Comparison of ENCODE assay signal across 11 cellular contexts in genomic region chr19:35558400-35559280, GRCh38. TPM values are rescaled to one million over a fixed set of nuclear protein-coding genes. Genes with fewer than 3 reads are reported as not detected.
DNase-seq lines count a peak whose midpoint lies in the region; ATAC-seq, FAIRE-seq and TF ChIP-seq lines count a peak whose summit lies in the region.
"Had no signal": no experiment of that assay in that cellular context is flagged by ENCODE, and none has a peak within 500 bp of the region (broad histone marks: within the 10 kb centered on the region; RNA-seq: fewer than 3 reads in every experiment).

No MANE protein-coding gene starts in this region.

- TF ChIP-seq CTCF in heart left ventricle (IDR thresholded peaks at IDR 0.05) = no peak
- no peak for TF ChIP-seq CTCF in ascending aorta (IDR thresholded peaks at IDR 0.05)
- TF ChIP-seq CTCF in kidney epithelial cell (IDR thresholded peaks at IDR 0.05; ENCODE audit: insufficient read depth, low read length, poor library complexity, severe bottlenecking) = no peak
- no peak for TF ChIP-seq CTCF in thoracic aorta (IDR thresholded peaks at IDR 0.05)

- H3K27me3 Mint-ChIP-seq in CD8-positive, alpha-beta memory T cell = peaks cover 32 to 53% of the 10 kb centered on the region in 2 donors

- H3K4me1 ChIP-seq in heart left ventricle (peaks cover 0 to 14% (median 4%) of the 10 kb centered on the region in 12 donors), ascending aorta (peaks cover 0 to 6% of the 10 kb centered on the region in 2 donors), thoracic aorta (ENCODE audit: control insufficient read depth in 1 of 2, low read depth in 2 of 2) (peaks cover 0 to 5% of the 10 kb centered on the region in 2 donors)
- peaks cover 8% of the 10 kb centered on the region for H3K4me1 ChIP-seq in CD8-positive, alpha-beta memory T cell (ENCODE audit: insufficient read depth, low read length)

- no peak for TF ChIP-seq POLR2A in heart left ventricle (IDR thresholded peaks at IDR 0.05)
- TF ChIP-seq POLR2A in H54 (IDR thresholded peaks at IDR 0.05; ENCODE audit: low read depth, low read length) = no peak

- H3K27ac ChIP-seq in heart left ventricle (no peak overlapping the region), ascending aorta (no peak overlapping the region), thoracic aorta (no peak overlapping the region)
- H3K27ac ChIP-seq in CD8-positive, alpha-beta memory T cell (ENCODE audit: low read depth, low read length) = no peak overlapping the region
- H3K27ac ChIP-seq: HL-60 had no signal

- H3K36me3 ChIP-seq in heart left ventricle = no peaks in the 10 kb centered on the region
- H3K36me3 ChIP-seq in ascending aorta = no peaks in the 10 kb centered on the region
- H3K36me3 ChIP-seq in kidney epithelial cell (ENCODE audit: control insufficient read depth, insufficient read depth, low read length) = no peaks in the 10 kb centered on the region
- H3K36me3 ChIP-seq in thoracic aorta = no peaks in the 10 kb centered on the region
- H3K36me3 ChIP-seq in CD8-positive, alpha-beta memory T cell (ENCODE audit: insufficient read depth, low read length) = no peaks in the 10 kb centered on the region

- 31 to 59% (median 40%) methylated on average over 21 to 53 of the region's 53 CpGs for WGBS in heart left ventricle, 4 donors

- H3K36me3 Mint-ChIP-seq in CD8-positive, alpha-beta memory T cell = peaks cover 0 to 3% (median 0%) of the 10 kb centered on the region in 3 donors

- POLR2A ChIA-PET in CD8-positive, alpha-beta memory T cell (lab: Charles Lee) = no interaction called here

- intact Hi-C loops in heart left ventricle (cut with DNase I) = no loop called here
- intact Hi-C loops in Right ventricle myocardium inferior (cut with DNase I) = no loop called here
- intact Hi-C loops in ascending aorta (cut with DNase I) = no loop called here

- H3K27ac Mint-ChIP-seq in CD8-positive, alpha-beta memory T cell = no peak overlapping the region

- CTCF ChIA-PET in CD8-positive, alpha-beta memory T cell (lab: Charles Lee) = interaction anchor here (1.4 kb wide), 1 partner anchor 10 kb away, joined by 6 read pairs; no protein-coding TSS in a partner anchor

- peak overlapping the region in 2 of 7 donors; percentile 13 to 38 for H3K4me3 Mint-ChIP-seq in CD8-positive, alpha-beta memory T cell

- peaks cover 7 to 15% (median 9%) of the 10 kb centered on the region in 3 donors for H3K4me1 Mint-ChIP-seq in CD8-positive, alpha-beta memory T cell

- DNase-seq in heart left ventricle (no peak), Right ventricle myocardium inferior (ENCODE audit: missing footprints) (no peak), ascending aorta (ENCODE audit: low spot score in 2 of 2) (no peak), kidney epithelial cell (ENCODE audit: low read depth) (no peak), thoracic aorta (ENCODE audit: low spot score) (no peak), SIG-M5 treated with dmso at 0.1 percent for 504 hours (lab: John Stamatoyannopoulos, UW; ENCODE audit: unreplicated experiment) (no peak), H54 (ENCODE audit: insufficient read length, low spot score) (no peak)
- DNase-seq in CD8-positive, alpha-beta memory T cell = no peak
- DNase-seq: AML-193, NCI-H2081 treated with DMSO at 0.1 percent for 48 hours had no signal

- H3K4me3 ChIP-seq in heart left ventricle = peak overlapping the region in 10 of 12 donors; percentile 3 to 44 (median 36)
- peak overlapping the region; percentile 41 to 42 for H3K4me3 ChIP-seq in ascending aorta
- H3K4me3 ChIP-seq in kidney epithelial cell (ENCODE audit: low read depth, low read length) = peak overlapping the region; percentile 39
- peak overlapping the region; percentile 51 for H3K4me3 ChIP-seq in thoracic aorta
- H3K4me3 ChIP-seq in CD8-positive, alpha-beta memory T cell (ENCODE audit: low read length) = no peak overlapping the region

- H3K27me3 ChIP-seq in heart left ventricle (peaks cover 11 to 59% (median 23%) of the 10 kb centered on the region in 9 donors), ascending aorta (peaks cover 9% of the 10 kb centered on the region), kidney epithelial cell (ENCODE audit: control insufficient read depth, insufficient read depth, low read length) (peaks cover 34% of the 10 kb centered on the region), thoracic aorta (replicated peaks; ENCODE audit: insufficient read depth) (no peaks in the 10 kb centered on the region)
- H3K27me3 ChIP-seq in CD8-positive, alpha-beta memory T cell (ENCODE audit: insufficient read depth, low read length, poor library complexity, severe bottlenecking) = peaks cover 11% of the 10 kb centered on the region

- no peak for FAIRE-seq in H54 (lab: Jason Lieb, UNC)

- no peaks in the 10 kb centered on the region for H3K9me3 ChIP-seq in heart left ventricle
- no peaks in the 10 kb centered on the region for H3K9me3 ChIP-seq in ascending aorta
- no peaks in the 10 kb centered on the region for H3K9me3 ChIP-seq in thoracic aorta
- no peaks in the 10 kb centered on the region for H3K9me3 ChIP-seq in CD8-positive, alpha-beta memory T cell (ENCODE audit: low read length)

- no peaks in the 10 kb centered on the region for H3K9me3 Mint-ChIP-seq in CD8-positive, alpha-beta memory T cell

- ATAC-seq in heart left ventricle (no peak), Right ventricle myocardium inferior (no peak), thoracic aorta (ENCODE audit: insufficient number of reproducible peaks, low FRiP score, low read depth) (no peak)

RNA-seq across cellular contexts. Expression of gene ATP4A, which starts 4.8 kb away (rescaled TPM):
- not detected for total RNA-seq in heart left ventricle
- not detected for polyA plus RNA-seq in heart left ventricle
- total RNA-seq in Right ventricle myocardium inferior = not detected
- not detected for total RNA-seq in ascending aorta
- not detected in 2 replicates for total RNA-seq in kidney epithelial cell
- total RNA-seq in thoracic aorta = under 1 TPM in 1 of 2 donors, not detected in 1; 0.35 TPM
- total RNA-seq in CD8-positive, alpha-beta memory T cell = not detected
- polyA plus RNA-seq in CD8-positive, alpha-beta memory T cell = not detected

RNA-seq across cellular contexts. Expression of gene TMEM147, which starts 13.2 kb away (rescaled TPM):
- total RNA-seq in heart left ventricle = 100 to 1,000 TPM in 3 of 9 donors, 10 to 100 TPM in 6; 68.9 to 121 (median 81.6) TPM
- polyA plus RNA-seq in heart left ventricle = 100 to 1,000 TPM; 103 to 191 TPM
- 84.6 TPM for total RNA-seq in Right ventricle myocardium inferior
- total RNA-seq in ascending aorta = 99.7 TPM
- total RNA-seq in kidney epithelial cell = 160 and 166 TPM in 2 replicates
- 10 to 100 TPM; 49.7 to 75.8 TPM for total RNA-seq in thoracic aorta
- total RNA-seq in CD8-positive, alpha-beta memory T cell = 10 to 100 TPM; 82.6 to 91.4 TPM
- polyA plus RNA-seq in CD8-positive, alpha-beta memory T cell = 175 TPM

RNA-seq across cellular contexts. Expression of gene GAPDHS, which starts 25.4 kb away (rescaled TPM):
- total RNA-seq in heart left ventricle (not detected), Right ventricle myocardium inferior (not detected), ascending aorta (not detected), kidney epithelial cell (not detected in 2 replicates), thoracic aorta (not detected)
- not detected for polyA plus RNA-seq in heart left ventricle
- total RNA-seq in CD8-positive, alpha-beta memory T cell = not detected
- polyA plus RNA-seq in CD8-positive, alpha-beta memory T cell = not detected

RNA-seq across cellular contexts. Expression of gene PMIS2, which starts 27.3 kb away (rescaled TPM):
- total RNA-seq in heart left ventricle = not detected
- not detected for polyA plus RNA-seq in heart left ventricle
- total RNA-seq in Right ventricle myocardium inferior = not detected
- total RNA-seq in ascending aorta = not detected
- not detected in 2 replicates for total RNA-seq in kidney epithelial cell
- total RNA-seq in thoracic aorta = not detected
- total RNA-seq in CD8-positive, alpha-beta memory T cell = not detected
- not detected for polyA plus RNA-seq in CD8-positive, alpha-beta memory T cell

RNA-seq across cellular contexts. Expression of gene SBSN, which starts 30.5 kb away (rescaled TPM):
- total RNA-seq in heart left ventricle (not detected), Right ventricle myocardium inferior (not detected), ascending aorta (not detected), kidney epithelial cell (not detected in 2 replicates), thoracic aorta (1 to 10 TPM in 1 of 2 donors, not detected in 1; 1.5 TPM)
- polyA plus RNA-seq in heart left ventricle = not detected
- not detected for total RNA-seq in CD8-positive, alpha-beta memory T cell
- not detected for polyA plus RNA-seq in CD8-positive, alpha-beta memory T cell
